Comparison of ENCODE assay signal across 15 cellular contexts in the genomic region with DNA sequence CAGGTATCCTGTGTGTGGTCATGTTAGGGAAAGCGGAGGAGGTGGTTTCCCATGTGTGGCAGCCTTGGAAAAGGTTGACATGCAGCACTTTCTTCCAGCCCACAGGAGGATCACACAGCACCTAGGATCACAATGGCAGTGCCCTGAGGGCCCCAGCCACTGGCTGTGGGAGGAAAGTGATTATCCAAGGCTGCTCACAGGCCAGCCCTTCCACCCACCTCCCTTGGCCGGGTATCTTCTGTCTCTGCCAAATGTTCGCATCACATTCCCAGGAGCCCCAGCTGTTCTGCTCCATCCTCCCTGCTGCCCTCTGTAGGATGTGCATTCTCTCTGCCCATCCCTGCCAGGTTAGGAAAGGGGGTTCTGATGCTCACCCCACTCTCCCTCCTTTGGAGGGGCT. TPM values are rescaled to one million over a fixed set of nuclear protein-coding genes. Genes with fewer than 3 reads are reported as not detected.
A peak's percentile ranks its signal among the peaks of the same experiment; 100 is the strongest.
DNase-seq lines count a peak whose midpoint lies in the region; ATAC-seq and TF ChIP-seq lines count a peak whose summit lies in the region.
"Had no signal": no experiment of that assay in that cellular context is flagged by ENCODE, and none has a peak within 500 bp of the region (broad histone marks: within the 10 kb centered on the region; RNA-seq: fewer than 3 reads in every experiment).

No MANE protein-coding gene starts in this region.

- H2BK15ac ChIP-seq in neuronal stem cell (ENCODE audit: low read length) = peak overlapping the region; percentile 90

- no peak overlapping the region for H4K8ac ChIP-seq in neuronal stem cell (ENCODE audit: low read depth, low read length)

- ATAC-seq in HG03097 (IDR thresholded peaks at IDR 0.05; ENCODE audit: low FRiP score, unreplicated experiment) (no peak), HG03108 (IDR thresholded peaks at IDR 0.05; ENCODE audit: unreplicated experiment) (no peak), GM21367 (IDR thresholded peaks at IDR 0.05; ENCODE audit: unreplicated experiment) (no peak)

- peaks cover 5% of the 10 kb centered on the region for H3K79me1 ChIP-seq in neuronal stem cell (ENCODE audit: low read depth, low read length)

- H3K4me1 ChIP-seq in neuronal stem cell (ENCODE audit: control insufficient read depth in 2 of 2, insufficient read depth in 1 of 2, low read depth in 1 of 2, low read length in 2 of 2) = peaks cover 10 to 11% of the 10 kb centered on the region in 2 donors

- H3K36me3 Mint-ChIP-seq in chondrocyte (ENCODE audit: low read depth) = no peaks in the 10 kb centered on the region
- H3K36me3 Mint-ChIP-seq: type B pancreatic cell had no signal

- no CpG with 5 or more reads among the region's 3 CpGs for WGBS in neuronal stem cell (ENCODE audit: extremely low coverage in 2 of 2, insufficient read length in 2 of 2, insufficient replicate concordance in 1 of 2), 2 donors

- no peak overlapping the region for H2BK120ac ChIP-seq in neuronal stem cell (ENCODE audit: low read depth, low read length)

- no peak overlapping the region for H3K4me3 ChIP-seq in neuronal stem cell (ENCODE audit: low read length in 2 of 2)

- H3K27me3 ChIP-seq in neuronal stem cell (ENCODE audit: control insufficient read depth in 3 of 3, insufficient read depth in 3 of 3, low read depth in 1 of 3, low read length in 3 of 3) = peaks cover 15 to 59% (median 26%) of the 10 kb centered on the region in 3 experiments

- H3K9ac ChIP-seq in neuronal stem cell (ENCODE audit: low read depth, low read length, poor library complexity) = no peak overlapping the region

- peak overlapping the region; percentile 82 for H2AK5ac ChIP-seq in neuronal stem cell (ENCODE audit: low read depth, low read length)

- no peak overlapping the region for H3K4ac ChIP-seq in neuronal stem cell (ENCODE audit: low read length)

- H3K4me2 ChIP-seq in neuronal stem cell (ENCODE audit: insufficient read depth, low read length, poor library complexity, severe bottlenecking) = no peak overlapping the region

- H3K9me3 Mint-ChIP-seq in chondrocyte (ENCODE audit: low read depth) = no peaks in the 10 kb centered on the region
- H3K9me3 Mint-ChIP-seq: activated CD4-positive, alpha-beta T cell treated with anti-CD3 and anti-CD28 coated beads, Interleukin-2, amount 10 ng/mL, durations not matched to agents 24 days and 14 days; type B pancreatic cell had no signal

- H3K4me1 Mint-ChIP-seq in chondrocyte (ENCODE audit: low read depth) = peaks cover 5% of the 10 kb centered on the region

- no peak overlapping the region for H3K4me3 Mint-ChIP-seq in chondrocyte (ENCODE audit: unreplicated experiment)
- H3K4me3 Mint-ChIP-seq: activated CD4-positive, alpha-beta T cell treated with anti-CD3 and anti-CD28 coated beads, Interleukin-2, amount 10 ng/mL, durations not matched to agents 24 days and 14 days; type B pancreatic cell had no signal

- H3K9me3 ChIP-seq in neuronal stem cell (replicated peaks in 1 of 2; ENCODE audit: control insufficient read depth in 2 of 2, insufficient read depth in 1 of 2, low read depth in 1 of 2, low read length in 2 of 2) = no peaks in the 10 kb centered on the region

- no peaks in the 10 kb centered on the region for H3K36me3 ChIP-seq in neuronal stem cell (replicated peaks in 1 of 2; ENCODE audit: control insufficient read depth in 2 of 2, insufficient read depth in 2 of 2, low read length in 2 of 2)

- H3K23ac ChIP-seq in neuronal stem cell (ENCODE audit: low read depth, low read length, poor library complexity) = no peak overlapping the region

- H2BK5ac ChIP-seq in neuronal stem cell (ENCODE audit: low read length) = no peak overlapping the region

- peaks cover 30% of the 10 kb centered on the region for H3K27me3 Mint-ChIP-seq in chondrocyte (ENCODE audit: low read depth)

- no peak overlapping the region for H3K27ac Mint-ChIP-seq in chondrocyte (ENCODE audit: unreplicated experiment)
- H3K27ac Mint-ChIP-seq: activated CD4-positive, alpha-beta T cell treated with anti-CD3 and anti-CD28 coated beads, Interleukin-2, amount 10 ng/mL, durations not matched to agents 24 days and 14 days; type B pancreatic cell had no signal

- no peak overlapping the region for H4K91ac ChIP-seq in neuronal stem cell (ENCODE audit: low read depth, low read length, poor library complexity)

- H2BK12ac ChIP-seq in neuronal stem cell (ENCODE audit: low read length) = no peak overlapping the region

- H3K14ac ChIP-seq in neuronal stem cell (ENCODE audit: low read length) = peak overlapping the region; percentile 50

- TF ChIP-seq CTCF in chondrocyte (IDR thresholded peaks at IDR 0.05) = peak; percentile 37

- peak; percentile 55 for DNase-seq in GM03348 (ENCODE audit: low spot score)
- peak; percentile 33 to 76 for DNase-seq in NCI-H524 (lab: John Stamatoyannopoulos, UW)
- DNase-seq in chondrocyte (ENCODE audit: low spot score) = no peak
- DNase-seq in neuronal stem cell (ENCODE audit: low spot score) = no peak
- no peak for DNase-seq in AG08396 (ENCODE audit: low spot score)
- DNase-seq: activated CD4-positive, alpha-beta T cell treated with anti-CD3 and anti-CD28 coated beads, Interleukin-2, amount 10 ng/mL, durations not matched to agents 24 days and 14 days; DMS53; NCI-H1436; stimulated activated CD8-positive, alpha-beta memory T cell treated with anti-CD3 and anti-CD28 coated beads, Interleukin-4, amount 100 ng/mL, for 48 hours; SW 1271 had no signal

- peak overlapping the region; percentile 81 for H3K18ac ChIP-seq in neuronal stem cell (ENCODE audit: low read length)

- no peak overlapping the region for H3K27ac ChIP-seq in neuronal stem cell (replicated peaks; ENCODE audit: low read length)

- no peak overlapping the region for H2AFZ ChIP-seq in neuronal stem cell (ENCODE audit: low read length)

RNA-seq across cellular contexts. Expression of a gene that starts 2.5 kb away (rescaled TPM):
- not detected in 3 replicates for total RNA-seq in chondrocyte
- polyA plus RNA-seq in neuronal stem cell (2013, experiment 1 of 2) = 2.3 TPM
- polyA plus RNA-seq in neuronal stem cell (2013, experiment 2 of 2) = 3.2 TPM
- total RNA-seq: activated CD4-positive, alpha-beta T cell treated with anti-CD3 and anti-CD28 coated beads, Interleukin-2, amount 10 ng/mL, durations not matched to agents 24 days and 14 days; epithelial cell of proximal tubule had no signal

RNA-seq across cellular contexts. Expression of a gene that starts 40.8 kb away (rescaled TPM):
- 4.9 to 6.6 TPM (median 6.2 TPM) in 3 replicates for total RNA-seq in chondrocyte
- polyA plus RNA-seq in neuronal stem cell (2013, experiment 1 of 2) = 20.6 TPM
- 19.3 TPM for polyA plus RNA-seq in neuronal stem cell (2013, experiment 2 of 2)

RNA-seq across cellular contexts. Expression of a gene that starts 48.4 kb away (rescaled TPM):
- total RNA-seq in chondrocyte = 45.2 to 56.1 TPM (median 50.4 TPM) in 3 replicates
- polyA plus RNA-seq in neuronal stem cell (2013, experiment 1 of 2) = 26.1 TPM
- 23.8 TPM for polyA plus RNA-seq in neuronal stem cell (2013, experiment 2 of 2)

RNA-seq across cellular contexts. Expression of a gene that starts 56.4 kb away (rescaled TPM):
- total RNA-seq in chondrocyte = 9.5 to 15.2 TPM (median 10.2 TPM) in 3 replicates
- 3.3 TPM for polyA plus RNA-seq in neuronal stem cell (2013, experiment 1 of 2)
- polyA plus RNA-seq in neuronal stem cell (2013, experiment 2 of 2) = 3.4 TPM

RNA-seq across cellular contexts. Expression of a gene that starts 56.6 kb away (rescaled TPM):
- total RNA-seq in chondrocyte = 39.2 to 43.4 TPM (median 42.6 TPM) in 3 replicates
- polyA plus RNA-seq in neuronal stem cell (2013, experiment 1 of 2) = 69.9 TPM
- 73.3 TPM for polyA plus RNA-seq in neuronal stem cell (2013, experiment 2 of 2)

Comparison
In these comparisons a context has a peak if more than half of its experiments do, and no peak if none do; other contexts are left out.
1. DNase-seq: peak in GM03348 (single experiment) and NCI-H524 (2 of 2); none in chondrocyte (single experiment), neuronal stem cell (single experiment) and AG08396 (single experiment).